ENCODE assay signal across 6 cellular contexts in genomic region chr7:99415513-99416127, GRCh38. TPM values are rescaled to one million over a fixed set of nuclear protein-coding genes. Genes with fewer than 3 reads are reported as not detected.
DNase-seq lines count a peak whose midpoint lies in the region; ATAC-seq and TF ChIP-seq lines count a peak whose summit lies in the region.
"Not testable (repeated sequence)": the region's sequence is repeated elsewhere in the genome, so short reads cannot be mapped to it uniquely, and the experiment has no call there.

No MANE protein-coding gene starts in this region.

- not testable (repeated sequence) for H3K9me3 ChIP-seq in esophagus muscularis mucosa; aorta (ENCODE audit: control insufficient read depth, low read length)

- peak overlapping the region in 1 of 4 donors; percentile 41 for H3K27ac ChIP-seq in esophagus muscularis mucosa (replicated peaks in 1 of 4)
- not testable (repeated sequence) for H3K27ac ChIP-seq in mesendoderm (ENCODE audit: low read depth, low read length); aorta (ENCODE audit: low read depth in 1 of 2, low read length in 2 of 2)

- not testable (repeated sequence) for H2BK15ac ChIP-seq in mesendoderm (replicated peaks; ENCODE audit: low read depth)

- not testable (repeated sequence) for H3K79me2 ChIP-seq in mesendoderm (ENCODE audit: control insufficient read depth, insufficient read depth, low read length)

- not testable (repeated sequence) for H3K18ac ChIP-seq in mesendoderm (ENCODE audit: low read length)

- intact Hi-C loops in esophagus muscularis mucosa (cut with DNase I): not testable (repeated sequence)
- intact Hi-C loops in aorta (cut with DNase I): loop anchor here in 1 of 2 donors (5.0 kb wide), 1 partner anchor 48 kb away; no protein-coding TSS in a partner anchor

- H2BK120ac ChIP-seq in mesendoderm (ENCODE audit: low read depth, low read length): not testable (repeated sequence)

- not testable (repeated sequence) for H3K4ac ChIP-seq in mesendoderm (ENCODE audit: low read depth, low read length)

- not testable (repeated sequence) for H3K4me3 ChIP-seq in esophagus muscularis mucosa; mesendoderm (ENCODE audit: low read length); aorta (ENCODE audit: low read length in 2 of 2)

- not testable (repeated sequence) for H4K5ac ChIP-seq in mesendoderm (ENCODE audit: low read length)

- not testable (repeated sequence) for H2AK5ac ChIP-seq in mesendoderm (ENCODE audit: low read length)

- peaks cover 0 to 12% (median 8%) of the 10 kb centered on the region in 4 donors for H3K4me1 ChIP-seq in esophagus muscularis mucosa
- not testable (repeated sequence) for H3K4me1 ChIP-seq in mesendoderm (ENCODE audit: control insufficient read depth, low read depth, low read length); aorta (ENCODE audit: control insufficient read depth in 1 of 2, insufficient read depth in 2 of 2, low read length in 2 of 2)

- TF ChIP-seq CTCF in GM12873 (IDR thresholded peaks at IDR 0.05; ENCODE audit: insufficient read depth, low read depth, low read length, missing control alignments) (peak; percentile 63), esophagus muscularis mucosa (IDR thresholded peaks at IDR 0.05) (peak; percentile 51 to 77 (median 64))

- not testable (repeated sequence) for H3K9ac ChIP-seq in mesendoderm (ENCODE audit: low read length)

- not testable (repeated sequence) for H3K56ac ChIP-seq in mesendoderm (ENCODE audit: low read length)

- ATAC-seq in aorta (ENCODE audit: low FRiP score): not testable (repeated sequence)

- H3K36me3 ChIP-seq in esophagus muscularis mucosa (peaks cover 80 to 100% (median 99%) of the 10 kb centered on the region in 4 donors), mesendoderm (ENCODE audit: control insufficient read depth, insufficient read depth, low read length) (peaks cover 21% of the 10 kb centered on the region), aorta (ENCODE audit: control insufficient read depth in 1 of 2, insufficient read depth in 2 of 2, low read length in 1 of 2) (peaks cover 4 to 12% of the 10 kb centered on the region in 2 donors)

- H2BK5ac ChIP-seq in mesendoderm (ENCODE audit: low read length): not testable (repeated sequence)

- not testable (repeated sequence) for H3K4me2 ChIP-seq in mesendoderm (ENCODE audit: low read length)

- H3K79me1 ChIP-seq in mesendoderm (ENCODE audit: low read length): not testable (repeated sequence)

- WGBS in esophagus muscularis mucosa: 73% methylated on average over 10 of the region's 17 CpGs
- WGBS in mesendoderm (ENCODE audit: extremely low coverage, insufficient coverage, low lambda C conversion rate): no CpG with 5 or more reads among the region's 17 CpGs
- WGBS in aorta, 2 donors: 43 to 50% methylated on average over 17 of the region's 17 CpGs

- not testable (repeated sequence) for H3K23ac ChIP-seq in mesendoderm (ENCODE audit: low read length)

- not testable (repeated sequence) for TF ChIP-seq POLR2A in esophagus muscularis mucosa (IDR thresholded peaks at IDR 0.05; ENCODE audit: low read depth)

- not testable (repeated sequence) for TF ChIP-seq EP300 in esophagus muscularis mucosa (IDR thresholded peaks at IDR 0.05)

- H4K8ac ChIP-seq in mesendoderm (ENCODE audit: low read depth, low read length): not testable (repeated sequence)

- DNase-seq in NCI-H460 (ENCODE audit: extremely low read depth, low read depth) (peak; percentile 61), mesendoderm (peak; percentile 69), aorta (peak; percentile 75 to 88)
- peak; percentile 48 to 53 for DNase-seq in activated CD4-positive, alpha-beta T cell treated with anti-CD3 and anti-CD28 coated beads, Interleukin-2, amount 50 U/mL, for 48 hours
- not testable (repeated sequence) for DNase-seq in esophagus muscularis mucosa (ENCODE audit: extremely low spot score)

- H3K27me3 ChIP-seq in esophagus muscularis mucosa; mesendoderm (ENCODE audit: insufficient read depth, low read length, poor library complexity); aorta (ENCODE audit: control insufficient read depth in 1 of 2, insufficient read depth in 2 of 2, low read length in 1 of 2): not testable (repeated sequence)

RNA-seq across cellular contexts. Expression of gene BUD31, which starts 6.9 kb away (rescaled TPM):
- total RNA-seq in NCI-H460 (2014; rRNA removed; shearing (Covaris generic)): 211 and 220 TPM in 2 replicates
- polyA plus RNA-seq in NCI-H460 (2014; cell fraction: nucleus; rRNA removed): 68.1 and 90.7 TPM in 2 replicates
- 10 to 100 TPM; 61.8 to 82.0 (median 66.2) TPM for total RNA-seq in esophagus muscularis mucosa
- polyA plus RNA-seq in mesendoderm (2013, experiment 1 of 2): 150 TPM
- polyA plus RNA-seq in mesendoderm (2013, experiment 2 of 2): 161 TPM
- total RNA-seq in aorta: 10 to 100 TPM; 53.5 to 57.0 TPM
- polyA plus RNA-seq in aorta: 100 to 1,000 TPM in 1 of 2 donors, 10 to 100 TPM in 1; 89.1 to 135 TPM

RNA-seq across cellular contexts. Expression of gene PDAP1, which starts 7.2 kb away (rescaled TPM):
- 67.2 and 72.1 TPM in 2 replicates for total RNA-seq in NCI-H460 (2014; rRNA removed; shearing (Covaris generic))
- 109 and 115 TPM in 2 replicates for polyA plus RNA-seq in NCI-H460 (2014; cell fraction: nucleus; rRNA removed)
- total RNA-seq in esophagus muscularis mucosa (100 to 1,000 TPM in 2 of 4 donors, 10 to 100 TPM in 2; 85.9 to 116 (median 99.9) TPM), aorta (10 to 100 TPM; 74.8 to 94.9 TPM)
- 160 TPM for polyA plus RNA-seq in mesendoderm (2013, experiment 1 of 2)
- 164 TPM for polyA plus RNA-seq in mesendoderm (2013, experiment 2 of 2)
- polyA plus RNA-seq in aorta: 100 to 1,000 TPM; 174 to 223 TPM

RNA-seq across cellular contexts. Expression of gene PTCD1, which starts 23.0 kb away (rescaled TPM):
- total RNA-seq in NCI-H460 (2014; rRNA removed; shearing (Covaris generic)): 6.1 and 6.4 TPM in 2 replicates
- 10.6 and 13.8 TPM in 2 replicates for polyA plus RNA-seq in NCI-H460 (2014; cell fraction: nucleus; rRNA removed)
- total RNA-seq in esophagus muscularis mucosa: 10 to 100 TPM in 1 of 4 donors, 1 to 10 TPM in 3; 5.3 to 10.2 (median 7.6) TPM
- polyA plus RNA-seq in mesendoderm (2013, experiment 1 of 2): 5.1 TPM
- 5.0 TPM for polyA plus RNA-seq in mesendoderm (2013, experiment 2 of 2)
- 1 to 10 TPM; 5.4 to 6.0 TPM for total RNA-seq in aorta
- polyA plus RNA-seq in aorta: 1 to 10 TPM in 1 of 2 donors, under 1 TPM in 1; 0.63 to 5.5 TPM

RNA-seq across cellular contexts. Expression of gene CPSF4, which starts 23.1 kb away (rescaled TPM):
- total RNA-seq in NCI-H460 (2014; rRNA removed; shearing (Covaris generic)): 37.1 and 42.7 TPM in 2 replicates
- 168 and 217 TPM in 2 replicates for polyA plus RNA-seq in NCI-H460 (2014; cell fraction: nucleus; rRNA removed)
- total RNA-seq in esophagus muscularis mucosa (10 to 100 TPM; 19.1 to 25.3 (median 20.8) TPM), aorta (10 to 100 TPM; 30.4 to 33.6 TPM)
- 50.6 TPM for polyA plus RNA-seq in mesendoderm (2013, experiment 1 of 2)
- 49.2 TPM for polyA plus RNA-seq in mesendoderm (2013, experiment 2 of 2)
- polyA plus RNA-seq in aorta: 10 to 100 TPM; 24.2 to 48.9 TPM

RNA-seq across cellular contexts. Expression of gene ARPC1B, which starts 41.1 kb away (rescaled TPM):
- 236 and 247 TPM in 2 replicates for total RNA-seq in NCI-H460 (2014; rRNA removed; shearing (Covaris generic))
- polyA plus RNA-seq in NCI-H460 (2014; cell fraction: nucleus; rRNA removed): 441 and 460 TPM in 2 replicates
- total RNA-seq in esophagus muscularis mucosa: 100 to 1,000 TPM; 101 to 153 (median 134) TPM
- 49.0 TPM for polyA plus RNA-seq in mesendoderm (2013, experiment 1 of 2)
- polyA plus RNA-seq in mesendoderm (2013, experiment 2 of 2): 46.9 TPM
- 100 to 1,000 TPM; 134 to 172 TPM for total RNA-seq in aorta
- 100 to 1,000 TPM; 153 to 262 TPM for polyA plus RNA-seq in aorta
